ENCODE assay signal across 9 cellular contexts in the genomic region with DNA sequence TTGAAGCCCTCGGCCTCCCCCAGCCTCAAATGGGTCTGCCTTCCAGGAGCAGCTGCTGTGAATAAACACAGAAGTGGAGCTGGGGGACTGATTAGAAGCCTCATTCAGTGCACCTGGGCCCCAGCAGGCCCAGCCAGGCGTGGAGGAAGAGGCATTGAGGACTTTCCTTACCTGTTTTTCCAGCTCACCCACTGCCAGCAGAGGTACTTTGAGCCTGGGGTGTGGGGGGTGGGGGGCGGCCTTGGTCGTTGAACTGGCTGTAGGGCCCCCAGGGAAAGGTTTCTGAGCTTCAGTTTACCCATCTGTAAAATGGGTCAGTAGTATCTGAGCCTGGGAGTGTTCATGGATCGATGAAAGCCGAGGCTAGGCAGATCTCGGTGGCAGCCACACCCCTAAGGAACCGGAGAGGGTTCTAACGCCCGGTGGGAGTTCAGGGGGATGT. TPM values are rescaled to one million over a fixed set of nuclear protein-coding genes. Genes with fewer than 3 reads are reported as not detected.
DNase-seq lines count a peak whose midpoint lies in the region; ATAC-seq, FAIRE-seq and TF ChIP-seq lines count a peak whose summit lies in the region.
"Had no signal": no experiment of that assay in that cellular context is flagged by ENCODE, and none has a peak within 500 bp of the region (broad histone marks: within the 10 kb centered on the region; RNA-seq: fewer than 3 reads in every experiment).

No MANE protein-coding gene starts in this region.

- no peaks in the 10 kb centered on the region for H3K27me3 ChIP-seq in CD4-positive, alpha-beta T cell (ENCODE audit: control insufficient read depth, insufficient read depth, low read length)
- H3K27me3 ChIP-seq in HCT116 (ENCODE audit: insufficient read depth, low read length) = no peaks in the 10 kb centered on the region
- H3K27me3 ChIP-seq in K562 (ENCODE audit: control insufficient read depth in 2 of 2, insufficient read depth in 2 of 2, low read length in 2 of 2) = peaks cover 0 to 7% of the 10 kb centered on the region in 2 experiments; a peak in 1 of 5 replicates
- H3K27me3 ChIP-seq in muscle layer of duodenum (ENCODE audit: low read depth, low read length) = no peaks in the 10 kb centered on the region

- no peak for TF ChIP-seq CTCF in CD4-positive, alpha-beta T cell (IDR thresholded peaks at IDR 0.05)
- TF ChIP-seq CTCF in HCT116 (IDR thresholded peaks at IDR 0.05 in 2 of 3, conservative IDR thresholded peaks at IDR 0.05 in 1 of 3; ENCODE audit: borderline replicate concordance in 1 of 3, insufficient read depth in 1 of 3, low read depth in 2 of 3, low read length in 2 of 3) (no peak), K562 (IDR thresholded peaks at IDR 0.05 in 2 of 3, conservative IDR thresholded peaks at IDR 0.05 in 1 of 3; ENCODE audit: insufficient read depth in 2 of 3, low read depth in 1 of 3, low read length in 3 of 3) (no peak)

- no peaks in the 10 kb centered on the region for H3K9me1 ChIP-seq in K562 (ENCODE audit: control insufficient read depth, insufficient read depth, low read length)

- H3K9me2 ChIP-seq in HCT116 (ENCODE audit: insufficient read depth) = no peaks in the 10 kb centered on the region

- POLR2A ChIA-PET in CD4-positive, alpha-beta T cell (lab: Charles Lee) = interaction anchor here (0.7 to 1.7 kb wide), 3 partner anchors 9 to 30 kb away, joined by 3 to 6 read pairs (median 4); no protein-coding TSS in a partner anchor
- POLR2A ChIA-PET in HCT116 (lab: Charles Lee) = interaction anchor here (1.2 kb wide), 1 partner anchor 15 kb away, joined by 3 read pairs; no protein-coding TSS in a partner anchor
- POLR2A ChIA-PET in K562 (lab: Yijun Ruan, JAX) = interaction anchor here (0.6 to 1.7 kb wide), 3 partner anchors 14 to 35 kb away, joined by 3 read pairs; no protein-coding TSS in a partner anchor

- in situ Hi-C loops in K562 (cut with MboI) (no loop called here), KBM-7 (cut with MboI; ENCODE audit: low pct_unique_long_range_greater_than_20kb, low sequenced_read_pairs) (no loop called here)

- H3K9me3 ChIP-seq in CD4-positive, alpha-beta T cell (ENCODE audit: control insufficient read depth, low read length) = no peaks in the 10 kb centered on the region
- H3K9me3 ChIP-seq in HCT116 (ENCODE audit: control insufficient read depth in 1 of 2, insufficient read depth in 1 of 2, low read depth in 1 of 2, low read length in 2 of 2) = no peaks in the 10 kb centered on the region
- H3K9me3 ChIP-seq in K562 (replicated peaks; ENCODE audit: control insufficient read depth, insufficient read depth, low read depth, low read length) = no peaks in the 10 kb centered on the region
- no peaks in the 10 kb centered on the region for H3K9me3 ChIP-seq in muscle layer of duodenum (ENCODE audit: control insufficient read depth in 1 of 2, low read length in 2 of 2)

- no TSS peak for BruUV-seq in HCT116 (replicated peaks; lab: Mats Ljungman, UMichigan)
- BruUV-seq in K562 (replicated peaks; lab: Mats Ljungman, UMichigan) = no TSS peak

- H3K4me1 ChIP-seq in HCT116 (ENCODE audit: control insufficient read depth in 1 of 2, insufficient read depth in 2 of 2, low read length in 2 of 2) (peaks cover 18 to 27% of the 10 kb centered on the region in 2 experiments), K562 (replicated peaks in 1 of 2; ENCODE audit: control insufficient read depth in 2 of 2, insufficient read depth in 2 of 2, low read length in 2 of 2) (peaks cover 6 to 37% of the 10 kb centered on the region in 2 experiments), muscle layer of duodenum (ENCODE audit: control insufficient read depth in 1 of 2, insufficient read depth in 2 of 2, low read length in 2 of 2) (peaks cover 6 to 23% of the 10 kb centered on the region in 2 donors)

- peak overlapping the region; percentile 90 for H3K27ac Mint-ChIP-seq in CD4-positive, alpha-beta T cell

- peaks cover 15% of the 10 kb centered on the region; the same call in 1 of the 2 replicates for H3K79me2 ChIP-seq in HCT116 (ENCODE audit: insufficient read depth, low read length)
- no peaks in the 10 kb centered on the region for H3K79me2 ChIP-seq in K562 (ENCODE audit: control insufficient read depth, insufficient read depth, low read length)

- FAIRE-seq in K562 (lab: Jason Lieb, UNC) = no peak
- FAIRE-seq: RCC 7860 had no signal

- 40% methylated on average over 10 of the region's 10 CpGs for WGBS in K562 (ENCODE audit: insufficient coverage, low coverage, missing lambda C conversion rate)

- TF ChIP-seq RAD21 in HCT116 (IDR thresholded peaks at IDR 0.05; ENCODE audit: low read depth) (no peak), K562 (CRISPR knock-in tag; conservative IDR thresholded peaks at IDR 0.05 in 1 of 2, IDR thresholded peaks at IDR 0.05 in 1 of 2) (no peak)

- H3K4me1 Mint-ChIP-seq in CD4-positive, alpha-beta T cell (ENCODE audit: low read depth) = peaks cover 27% of the 10 kb centered on the region

- H3K4me3 Mint-ChIP-seq in CD4-positive, alpha-beta T cell = peak overlapping the region; percentile 93

- CTCF ChIA-PET in CD4-positive, alpha-beta T cell (lab: Charles Lee) = no interaction called here
- CTCF ChIA-PET in HCT116 (lab: Charles Lee) = no interaction called here
- CTCF ChIA-PET in K562 (lab: Yijun Ruan, JAX; ENCODE audit: low intra/inter-chr PET ratio) = no interaction called here

- H3K36me3 ChIP-seq in HCT116 (ENCODE audit: control insufficient read depth in 1 of 2, insufficient read depth in 2 of 2, low read length in 2 of 2) (no peaks in the 10 kb centered on the region), K562 (ENCODE audit: control insufficient read depth, insufficient read depth, low read length) (no peaks in the 10 kb centered on the region), muscle layer of duodenum (ENCODE audit: control insufficient read depth in 1 of 2, insufficient read depth in 2 of 2, low read length in 2 of 2) (peaks cover 0 to 5% of the 10 kb centered on the region in 2 donors)

- TF ChIP-seq EP300 in K562 (IDR thresholded peaks at IDR 0.05; ENCODE audit: low read length) = no peak

- peaks cover 15% of the 10 kb centered on the region for H3K36me3 Mint-ChIP-seq in CD4-positive, alpha-beta T cell (ENCODE audit: low read depth)

- H3K4me2 ChIP-seq in HCT116 (ENCODE audit: low read length) (peak overlapping the region; percentile 91), K562 (ENCODE audit: insufficient read depth, low read length) (no peak overlapping the region)

- no peak for DNase-seq in CD4-positive, alpha-beta T cell
- DNase-seq in HCT116 (ENCODE audit: low read depth, low spot score) (no peak), K562 (ENCODE audit: extremely low read depth in 1 of 4, low spot score in 3 of 4) (no peak), NCI-H446 treated with DMSO at 0.1 percent for 48 hours (lab: John Stamatoyannopoulos, UW) (no peak), KBM-7 (no peak), RKO (ENCODE audit: low spot score) (no peak)

- H3K9me3 Mint-ChIP-seq in CD4-positive, alpha-beta T cell = no peaks in the 10 kb centered on the region

- ATAC-seq in CD4-positive, alpha-beta T cell (ENCODE audit: poor library complexity) = no peak
- ATAC-seq in HCT116 (no peak), K562 (no peak), GM18861 (IDR thresholded peaks at IDR 0.05; ENCODE audit: unreplicated experiment) (no peak)

- H4K20me1 ChIP-seq in HCT116 (ENCODE audit: insufficient read depth) (no peaks in the 10 kb centered on the region), K562 (replicated peaks; ENCODE audit: control insufficient read depth, insufficient read depth, low read length) (peaks cover 5% of the 10 kb centered on the region; the same call in 1 of the 2 replicates)

- no peak overlapping the region for H3K27ac ChIP-seq in CD4-positive, alpha-beta T cell (ENCODE audit: low read depth, low read length)
- peak overlapping the region; percentile 70; the same call in 1 of the 2 replicates for H3K27ac ChIP-seq in HCT116 (ENCODE audit: low read depth, low read length)
- H3K27ac ChIP-seq in K562 (ENCODE audit: extremely low read depth, low read depth, low read length) = no peak overlapping the region
- H3K27ac ChIP-seq in muscle layer of duodenum (ENCODE audit: low read length) = no peak overlapping the region

- intact Hi-C loops in CD4-positive, alpha-beta T cell (cut with DNase I, micrococcal nuclease) = loop anchor here in 1 of 2 experiments (5.0 kb wide), 2 partner anchors 33 to 97 kb away; a partner anchor contains a TSS
- intact Hi-C loops in HCT116 (cut with micrococcal nuclease) (no loop called here), K562 (cut with micrococcal nuclease) (no loop called here)

- TF ChIP-seq POLR2A in HCT116 (IDR thresholded peaks at IDR 0.05; ENCODE audit: borderline replicate concordance, extremely low read depth, insufficient read depth, insufficient read length) (no peak), K562 (conservative IDR thresholded peaks at IDR 0.05) (no peak)

- H2AFZ ChIP-seq in HCT116 (ENCODE audit: low read depth, low read length, poor library complexity, severe bottlenecking) (no peak overlapping the region), K562 (ENCODE audit: low read depth, low read length) (no peak overlapping the region)

- no peaks in the 10 kb centered on the region for H3K27me3 Mint-ChIP-seq in CD4-positive, alpha-beta T cell

- H3K4me3 ChIP-seq in HCT116 (replicated peaks in 1 of 2; ENCODE audit: low read depth in 1 of 2, low read length in 2 of 2) (peak overlapping the region; percentile 81 to 85), K562 (no peak overlapping the region), muscle layer of duodenum (ENCODE audit: low read depth in 1 of 2, low read length in 2 of 2) (peak overlapping the region; percentile 73 to 81)

- RAD21 ChIA-PET in HCT116 (lab: Charles Lee; ENCODE audit: low non-redundant PET in 1 of 2, low total read pairs in 2 of 2, uncharacterized antibody in 2 of 2, unreplicated experiment in 2 of 2) = no interaction called here

- H3K9ac ChIP-seq in HCT116 (ENCODE audit: low read length) = peak overlapping the region; percentile 77
- H3K9ac ChIP-seq in K562 (ENCODE audit: insufficient read depth in 1 of 2, low read depth in 2 of 2, low read length in 2 of 2) = peak overlapping the region in 1 of 2 experiments; percentile 43; a peak in 1 of 4 replicates

RNA-seq across cellular contexts. Expression of a gene that starts 1.5 kb away (rescaled TPM):
- total RNA-seq in CD4-positive, alpha-beta T cell = 10 to 100 TPM in 1 of 2 experiments, 1 to 10 TPM in 1; 8.7 to 12.3 TPM
- total RNA-seq in HCT116 (2021; ENCODE audit: unreplicated experiment) (26.0 TPM), K562 (2014; rRNA removed) (3.8 and 5.2 TPM in 2 replicates), K562 (2014; rRNA removed; fragmentation: Illumina TruSeq; extraction: Trizol) (1.1 and 1.4 TPM in 2 replicates), K562 (2015; rRNA removed; fragmentation: Illumina TruSeq; extraction: Trizol) (2.0 and 2.8 TPM in 2 replicates), K562 (2021) (3.7 and 3.8 TPM in 2 replicates)
- polyA plus RNA-seq in HCT116 (2012) = 16.5 and 17.7 TPM in 2 replicates
- 5.9 and 13.8 TPM in 2 replicates for total RNA-seq in K562 (2011; cell fraction: chromatin; rRNA removed; ENCODE audit: low replicate concordance)
- total RNA-seq in K562 (2011; cell fraction: nucleolus; rRNA removed) = 7.5 and 9.3 TPM in 2 replicates
- total RNA-seq in K562 (2011; cell fraction: nucleoplasm; rRNA removed) = 6.3 and 10.6 TPM in 2 replicates
- polyA plus RNA-seq in K562 (2011; rRNA removed) (4.4 and 7.4 TPM in 2 replicates), K562 (2014; fragmentation: Illumina TruSeq; extraction: Trizol) (1.3 and 3.1 TPM in 2 replicates), K562 (2014; fragmentation: Nextera tagmentation; extraction: Ambion mirVana) (under 1 TPM in 1 of 2 experiments, not detected in 1; 0.14 TPM), K562 (2014; rRNA removed) (4.3 and 5.6 TPM in 2 replicates)
- 9.3 and 12.9 TPM in 2 replicates for polyA plus RNA-seq in K562 (2011; cell fraction: cytosol; rRNA removed)
- polyA plus RNA-seq in K562 (2011; cell fraction: nucleus; rRNA removed) = 9.5 and 10.7 TPM in 2 replicates
- polyA plus RNA-seq in K562 (2012) = 1.4 and 6.1 TPM in 2 replicates
- 3.0 and 5.3 TPM in 2 replicates for polyA minus RNA-seq in K562 (2011; rRNA and poly(A)+ RNA removed)
- polyA minus RNA-seq in K562 (2011; cell fraction: cytosol; rRNA and poly(A)+ RNA removed) = 3.1 and 5.9 TPM in 2 replicates
- polyA minus RNA-seq in K562 (2011; cell fraction: nucleus; rRNA and poly(A)+ RNA removed) = 2.7 and 4.4 TPM in 2 replicates
